In genomic region chr4:31905363-31905762, GRCh38 we compare ENCODE assay signal across 40 cellular contexts.
"Had no signal": no experiment of that assay in that cellular context is flagged by ENCODE, and none has a peak within 500 bp of the region (broad histone marks: within the 10 kb centered on the region; RNA-seq: fewer than 3 reads in every experiment).

No MANE protein-coding gene starts in this region.

- H3K4me1 ChIP-seq: adrenal gland, body of pancreas had no signal

- H3K9me3 Mint-ChIP-seq: activated CD4-positive, alpha-beta T cell treated with anti-CD3 and anti-CD28 coated beads, Interleukin-2, amount 10 ng/mL, durations not matched to agents 24 days and 14 days; activated T-helper 1 cell treated with anti-CD3 and anti-CD28 coated beads, Interleukin-12 subunit alpha, Interleukin-12 subunit beta, Interleukin-2, Interleukin-4 antibody, amounts not matched to agents 30 ng/mL and 10 ng/mL and 1 ng/mL, durations not matched to agents 14 hours and 24 hours and 36 hours had no signal

- H3K4me3 Mint-ChIP-seq: activated B cell treated with CpG ODN at 0.5 μM for 24 hours; activated CD4-positive, alpha-beta memory T cell treated with anti-CD3 and anti-CD28 coated beads for 36 hours; activated CD4-positive, alpha-beta T cell treated with anti-CD3 and anti-CD28 coated beads, Interleukin-2, amount 10 ng/mL, durations not matched to agents 24 days and 14 days; activated CD8-positive, alpha-beta T cell treated with anti-CD3 and anti-CD28 coated beads for 36 hours; activated naive CD4-positive, alpha-beta T cell treated with anti-CD3 and anti-CD28 coated beads for 36 hours; activated naive CD8-positive, alpha-beta T cell treated with anti-CD3 and anti-CD28 coated beads for 36 hours; activated T-cell treated with anti-CD3 and anti-CD28 coated beads, Interleukin-2, amount 50 U/mL, for 4 hours; activated T-cell treated with anti-CD3 and anti-CD28 coated beads, Interleukin-2, amount 50 U/mL, for 72 hours; activated T-helper 1 cell treated with anti-CD3 and anti-CD28 coated beads, Interleukin-12 subunit alpha, Interleukin-12 subunit beta, Interleukin-2, Interleukin-4 antibody, amounts not matched to agents 30 ng/mL and 10 ng/mL and 1 ng/mL, durations not matched to agents 14 hours and 24 hours and 36 hours; activated T-helper 17 cell treated with anti-CD3 and anti-CD28 coated beads, Interleukin-2, amount 50 U/mL, for 72 hours; central memory CD8-positive, alpha-beta T cell; T-helper 1 cell treated with Interleukin-12 subunit alpha and Interleukin-12 subunit beta and Interleukin-4 antibody, amounts not matched to agents 30 μg/mL and 1 μg/mL, for 36 hours; T-helper 2 cell treated with Interferon-gamma antibody and Interleukin-4, amounts not matched to agents 5 μg/mL and 100 μg/mL, for 36 hours had no signal

- H3K27me3 ChIP-seq: adrenal gland, body of pancreas, brain microvascular endothelial cell, cardiac muscle cell had no signal

- DNase-seq: activated B cell treated with CpG ODN at 0.5 μM for 24 hours; activated CD4-positive, alpha-beta memory T cell treated with anti-CD3 and anti-CD28 coated beads for 36 hours; activated CD4-positive, alpha-beta T cell treated with anti-CD3 and anti-CD28 coated beads for 4 hours; activated CD4-positive, alpha-beta T cell treated with anti-CD3 and anti-CD28 coated beads, Interleukin-2, amount 10 ng/mL, durations not matched to agents 24 days and 14 days; activated CD4-positive, alpha-beta T cell treated with anti-CD3 and anti-CD28 coated beads, Interleukin-2, amount 50 U/mL, for 1 hour; activated CD4-positive, alpha-beta T cell treated with anti-CD3 and anti-CD28 coated beads, Interleukin-2, amount 50 U/mL, for 4 hours; activated CD4-positive, CD25-positive, alpha-beta regulatory T cell treated with anti-CD3 and anti-CD28 coated beads, Interleukin-2, amount 50 U/mL, for 72 hours; activated CD8-positive, alpha-beta memory T cell treated with anti-CD3 and anti-CD28 coated beads, Interleukin-2, amount 50 U/mL, for 4 hours; activated CD8-positive, alpha-beta T cell treated with anti-CD3 and anti-CD28 coated beads for 36 hours; activated effector memory CD4-positive, alpha-beta T cell treated with anti-CD3 and anti-CD28 coated beads, Interleukin-2, amount 50 U/mL, for 16 hours; activated gamma-delta T cell treated with Interleukin-2 at 50 U/mL for 16 hours; activated naive CD4-positive, alpha-beta T cell; activated naive CD4-positive, alpha-beta T cell treated with anti-CD3 and anti-CD28 coated beads for 36 hours; activated naive CD4-positive, alpha-beta T cell treated with anti-CD3 and anti-CD28 coated beads, Interleukin-2, amount 50 U/mL, for 16 hours; activated naive CD8-positive, alpha-beta T cell treated with anti-CD3 and anti-CD28 coated beads for 36 hours; activated T-cell treated with anti-CD3 and anti-CD28 coated beads for 4 hours; activated T-cell treated with anti-CD3 and anti-CD28 coated beads, Interleukin-2, amount 50 U/mL, for 1 hour; activated T-cell treated with anti-CD3 and anti-CD28 coated beads, Interleukin-2, amount 50 U/mL, for 4 hours; activated T-cell treated with anti-CD3 and anti-CD28 coated beads, Interleukin-2, amount 50 U/mL, for 72 hours; adrenal gland; amniotic stem cell; aorta; body of pancreas; brain microvascular endothelial cell; caudate nucleus; cerebellar nuclear complex; T-helper 1 cell; T-helper 2 cell; T-helper 9 cell had no signal

- H3K27ac Mint-ChIP-seq: activated B cell treated with CpG ODN at 0.5 μM for 24 hours; activated CD4-positive, alpha-beta memory T cell treated with anti-CD3 and anti-CD28 coated beads for 36 hours; activated CD4-positive, alpha-beta T cell treated with anti-CD3 and anti-CD28 coated beads, Interleukin-2, amount 10 ng/mL, durations not matched to agents 24 days and 14 days; activated CD8-positive, alpha-beta T cell treated with anti-CD3 and anti-CD28 coated beads for 36 hours; activated naive CD4-positive, alpha-beta T cell treated with anti-CD3 and anti-CD28 coated beads for 36 hours; activated naive CD4-positive, alpha-beta T cell treated with anti-CD3 and anti-CD28 coated beads, Interleukin-2, amount 50 U/mL, for 72 hours; activated naive CD8-positive, alpha-beta T cell treated with anti-CD3 and anti-CD28 coated beads for 36 hours; activated T-cell treated with anti-CD3 and anti-CD28 coated beads, Interleukin-2, amount 50 U/mL, for 72 hours; activated T-helper 1 cell treated with anti-CD3 and anti-CD28 coated beads, Interleukin-12 subunit alpha, Interleukin-12 subunit beta, Interleukin-2, Interleukin-4 antibody, amounts not matched to agents 30 ng/mL and 10 ng/mL and 1 ng/mL, durations not matched to agents 14 hours and 24 hours and 36 hours; activated T-helper 17 cell treated with anti-CD3 and anti-CD28 coated beads, Interleukin-2, amount 50 U/mL, for 72 hours; T-helper 1 cell treated with Interleukin-12 subunit alpha and Interleukin-12 subunit beta and Interleukin-4 antibody, amounts not matched to agents 30 μg/mL and 1 μg/mL, for 36 hours; T-helper 2 cell treated with Interferon-gamma antibody and Interleukin-4, amounts not matched to agents 5 μg/mL and 100 μg/mL, for 36 hours had no signal

- H3K36me3 Mint-ChIP-seq: activated CD4-positive, alpha-beta memory T cell treated with anti-CD3 and anti-CD28 coated beads for 36 hours; activated naive CD4-positive, alpha-beta T cell treated with anti-CD3 and anti-CD28 coated beads, Interleukin-2, amount 50 U/mL, for 72 hours; activated naive CD8-positive, alpha-beta T cell treated with anti-CD3 and anti-CD28 coated beads for 36 hours had no signal

- ATAC-seq: activated CD8-positive, alpha-beta T cell treated with anti-CD3 and anti-CD28 coated beads for 36 hours; activated naive CD4-positive, alpha-beta T cell treated with anti-CD3 and anti-CD28 coated beads, Interleukin-2, amount 50 U/mL, for 72 hours; activated T-cell treated with anti-CD3 and anti-CD28 coated beads, Interleukin-2, amount 50 U/mL, for 4 hours; activated T-cell treated with anti-CD3 and anti-CD28 coated beads, Interleukin-2, amount 50 U/mL, for 72 hours; activated T-helper 17 cell treated with anti-CD3 and anti-CD28 coated beads, Interleukin-2, amount 50 U/mL, for 72 hours; body of pancreas had no signal

- H3K27me3 Mint-ChIP-seq: activated B cell treated with CpG ODN at 0.5 μM for 24 hours; activated CD4-positive, alpha-beta memory T cell treated with anti-CD3 and anti-CD28 coated beads for 36 hours; activated CD4-positive, alpha-beta T cell treated with anti-CD3 and anti-CD28 coated beads, Interleukin-2, amount 10 ng/mL, durations not matched to agents 24 days and 14 days; activated CD8-positive, alpha-beta T cell treated with anti-CD3 and anti-CD28 coated beads for 36 hours; activated naive CD8-positive, alpha-beta T cell treated with anti-CD3 and anti-CD28 coated beads for 36 hours; activated T-helper 17 cell treated with anti-CD3 and anti-CD28 coated beads, Interleukin-2, amount 50 U/mL, for 72 hours; central memory CD8-positive, alpha-beta T cell had no signal

- H3K9me3 ChIP-seq: adrenal gland, body of pancreas had no signal

- H3K27ac ChIP-seq: adrenal gland, body of pancreas, brain microvascular endothelial cell, cardiac muscle cell, VCaP had no signal

- FAIRE-seq: astrocyte, bronchial epithelial cell, TTC549 had no signal

- H3K4me3 ChIP-seq: adrenal gland, body of pancreas, cardiac muscle cell had no signal

- H3K36me3 ChIP-seq: adrenal gland, brain microvascular endothelial cell, cardiac muscle cell had no signal

- H3K4me1 Mint-ChIP-seq: activated B cell treated with CpG ODN at 0.5 μM for 24 hours; activated CD4-positive, alpha-beta T cell treated with anti-CD3 and anti-CD28 coated beads, Interleukin-2, amount 10 ng/mL, durations not matched to agents 24 days and 14 days; activated naive CD8-positive, alpha-beta T cell treated with anti-CD3 and anti-CD28 coated beads for 36 hours; activated T-helper 17 cell treated with anti-CD3 and anti-CD28 coated beads, Interleukin-2, amount 50 U/mL, for 72 hours; central memory CD8-positive, alpha-beta T cell had no signal
